In genomic region chr13:78603240-78603947, GRCh38 we compare ENCODE assay signal across 1 cellular context.
A peak's percentile ranks its signal among the peaks of the same experiment; 100 is the strongest.
TF ChIP-seq lines count a peak whose summit lies in the region.

POU4F1 (minus strand) TSS chr13:78603552; CDS start chr13:78603326, 226 bp downstream.

TF ChIP-seq in HepG2, 621 proteins besides CTCF, POLR2A, EP300 and RAD21 (continued from another document and continues in another):
- no peak for TF ChIP-seq ZNF710 (CRISPR knock-in tag; IDR thresholded peaks at IDR 0.05; ENCODE audit: borderline replicate concordance)
- TF ChIP-seq THAP7 (CRISPR knock-in tag; IDR thresholded peaks at IDR 0.05): no peak; the same call in 1 of the 2 replicates
- TF ChIP-seq BCL6 (CRISPR knock-in tag; IDR thresholded peaks at IDR 0.05): no peak
- no peak for TF ChIP-seq ZNF7 (CRISPR knock-in tag; IDR thresholded peaks at IDR 0.05)
- TF ChIP-seq FOSL2 (CRISPR knock-in tag; IDR thresholded peaks at IDR 0.05): no peak
- TF ChIP-seq HDAC1 (CRISPR knock-in tag; IDR thresholded peaks at IDR 0.05): peak; percentile 52; the same call in 1 of the 2 replicates
- TF ChIP-seq ZNF678 (CRISPR knock-in tag; IDR thresholded peaks at IDR 0.05): no peak
- 0 out of 2 replicates have a peak, but pooled peaks have one; percentile 30 for TF ChIP-seq DRAP1 (CRISPR knock-in tag; IDR thresholded peaks at IDR 0.05)
- 0 out of 2 replicates have a peak, but pooled peaks have one; percentile 38 for TF ChIP-seq ZNF747 (CRISPR knock-in tag; IDR thresholded peaks at IDR 0.05; ENCODE audit: borderline replicate concordance)
- TF ChIP-seq DMAP1 (CRISPR knock-in tag; IDR thresholded peaks at IDR 0.05): no peak
- no peak for TF ChIP-seq ZNF367 (CRISPR knock-in tag; IDR thresholded peaks at IDR 0.05; ENCODE audit: borderline replicate concordance)
- peak; percentile 91 for TF ChIP-seq ZNF687 (CRISPR knock-in tag; IDR thresholded peaks at IDR 0.05)
- no peak for TF ChIP-seq TGIF2 (CRISPR knock-in tag; IDR thresholded peaks at IDR 0.05)
- TF ChIP-seq ZNF772 (CRISPR knock-in tag; IDR thresholded peaks at IDR 0.05): peak; percentile 68; the same call in 1 of the 2 replicates
- TF ChIP-seq ZNF3 (CRISPR knock-in tag; IDR thresholded peaks at IDR 0.05): no peak
- TF ChIP-seq ZNF552 (CRISPR knock-in tag; IDR thresholded peaks at IDR 0.05; ENCODE audit: borderline replicate concordance): no peak
- no peak for TF ChIP-seq NONO (IDR thresholded peaks at IDR 0.05)
- 0 out of 2 replicates have a peak, but pooled peaks have one; percentile 40 for TF ChIP-seq NONO (CRISPR knock-in tag; conservative IDR thresholded peaks at IDR 0.05)
- peak; percentile 94 for TF ChIP-seq CHD2 (IDR thresholded peaks at IDR 0.05; ENCODE audit: low read depth, low read length)
- no peak for TF ChIP-seq KLF16 (CRISPR knock-in tag; IDR thresholded peaks at IDR 0.05)
- TF ChIP-seq ZNF704 (CRISPR knock-in tag; IDR thresholded peaks at IDR 0.05; ENCODE audit: borderline replicate concordance): 0 out of 2 replicates have a peak, but pooled peaks have one; percentile 35
- peak; percentile 74; the same call in 1 of the 2 replicates for TF ChIP-seq BORCS8-MEF2B (CRISPR knock-in tag; IDR thresholded peaks at IDR 0.05)
- no peak for TF ChIP-seq ZNF251 (CRISPR knock-in tag; IDR thresholded peaks at IDR 0.05)
- TF ChIP-seq TOPORS (CRISPR knock-in tag; IDR thresholded peaks at IDR 0.05): 0 out of 2 replicates have a peak, but pooled peaks have one; percentile 69
- TF ChIP-seq NAIF1 (CRISPR knock-in tag; IDR thresholded peaks at IDR 0.05; ENCODE audit: borderline replicate concordance): no peak
- TF ChIP-seq KDM6A (CRISPR knock-in tag; IDR thresholded peaks at IDR 0.05; ENCODE audit: low read depth): no peak
- no peak for TF ChIP-seq ARID2 (CRISPR knock-in tag; IDR thresholded peaks at IDR 0.05; ENCODE audit: borderline replicate concordance)
- TF ChIP-seq HOXA3 (CRISPR knock-in tag; IDR thresholded peaks at IDR 0.05): peak; percentile 50; the same call in 1 of the 2 replicates
- no peak for TF ChIP-seq ZNF337 (CRISPR knock-in tag; IDR thresholded peaks at IDR 0.05; ENCODE audit: borderline replicate concordance, low read depth)
- 0 out of 2 replicates have a peak, but pooled peaks have one; percentile 45 for TF ChIP-seq REPIN1 (CRISPR knock-in tag; IDR thresholded peaks at IDR 0.05; ENCODE audit: borderline replicate concordance, low read depth)
- TF ChIP-seq PHF20 (CRISPR knock-in tag; IDR thresholded peaks at IDR 0.05): 0 out of 2 replicates have a peak, but pooled peaks have one; percentile 44
- no peak for TF ChIP-seq SAFB2 (CRISPR knock-in tag; IDR thresholded peaks at IDR 0.05; ENCODE audit: borderline replicate concordance, low read depth)
- TF ChIP-seq ZNF770 (CRISPR knock-in tag; IDR thresholded peaks at IDR 0.05): peak; percentile 91
- TF ChIP-seq ELK4 (CRISPR knock-in tag; IDR thresholded peaks at IDR 0.05; ENCODE audit: borderline replicate concordance): no peak
- TF ChIP-seq ZBTB2 (CRISPR knock-in tag; IDR thresholded peaks at IDR 0.05; ENCODE audit: low read depth): no peak
- no peak for TF ChIP-seq AKAP8 (CRISPR knock-in tag; IDR thresholded peaks at IDR 0.05)
- peak; percentile 45 for TF ChIP-seq HNRNPLL (IDR thresholded peaks at IDR 0.05; ENCODE audit: low read depth, low read length, poor library complexity, severe bottlenecking)
- no peak for TF ChIP-seq RNF219 (CRISPR knock-in tag; IDR thresholded peaks at IDR 0.05)
- TF ChIP-seq ZSCAN31 (CRISPR knock-in tag; IDR thresholded peaks at IDR 0.05; ENCODE audit: low read depth): peak; percentile 57; the same call in 1 of the 2 replicates
- peak; percentile 70; the same call in 1 of the 2 replicates for TF ChIP-seq ZNF691 (CRISPR knock-in tag; IDR thresholded peaks at IDR 0.05; ENCODE audit: borderline replicate concordance, low read depth)
- TF ChIP-seq ZNF564 (CRISPR knock-in tag; IDR thresholded peaks at IDR 0.05): 0 out of 2 replicates have a peak, but pooled peaks have one; percentile 38
- TF ChIP-seq KDM2A (CRISPR knock-in tag; IDR thresholded peaks at IDR 0.05; ENCODE audit: borderline replicate concordance, low read depth): peak; percentile 81
- peak; percentile 71; the same call in 1 of the 2 replicates for TF ChIP-seq TFDP1 (CRISPR knock-in tag; IDR thresholded peaks at IDR 0.05; ENCODE audit: borderline replicate concordance)
